Comparison of ENCODE assay signal across 10 cellular contexts in the genomic region with DNA sequence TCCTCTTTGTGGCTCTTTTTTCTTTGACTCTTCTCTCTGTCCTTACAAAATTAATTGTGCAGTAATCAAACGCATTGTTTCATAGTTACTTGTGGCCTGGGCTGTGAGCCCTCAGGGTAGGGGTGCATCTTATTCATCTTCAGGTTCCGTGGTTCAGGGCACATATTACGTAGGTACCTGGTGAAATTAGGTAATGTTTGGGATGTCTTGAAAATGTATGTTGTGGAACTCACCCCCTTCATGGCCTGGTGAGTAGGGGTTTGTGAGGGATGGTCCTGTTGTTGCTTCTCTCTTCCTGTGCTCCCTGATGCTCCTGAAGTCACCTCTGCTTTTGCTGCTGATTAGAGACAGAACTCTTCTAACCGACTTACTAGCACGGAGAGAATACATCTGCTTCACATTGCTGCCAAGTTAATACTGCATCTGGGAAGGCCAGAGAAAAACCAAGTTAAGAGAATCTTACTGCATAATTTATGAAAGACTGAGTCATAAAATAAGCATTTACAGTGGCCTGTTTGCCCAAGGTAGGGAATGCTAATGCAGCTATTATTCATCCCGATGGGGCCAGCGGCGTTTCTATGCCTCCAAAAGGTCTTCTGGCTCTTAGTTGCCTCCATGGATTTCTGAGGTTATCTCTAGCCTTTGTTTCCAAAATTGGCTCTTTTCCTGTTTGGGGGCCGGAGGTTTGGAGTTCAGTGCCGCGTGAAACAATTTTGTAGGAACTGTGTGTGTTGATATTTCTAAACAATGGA.
A peak's percentile ranks its signal among the peaks of the same experiment; 100 is the strongest.
DNase-seq lines count a peak whose midpoint lies in the region; ATAC-seq and TF ChIP-seq lines count a peak whose summit lies in the region.
"Had no signal": no experiment of that assay in that cellular context is flagged by ENCODE, and none has a peak within 500 bp of the region (broad histone marks: within the 10 kb centered on the region; RNA-seq: fewer than 3 reads in every experiment).

No MANE protein-coding gene starts in this region.

- H3K36me3 ChIP-seq in MM.1S (replicated peaks; ENCODE audit: insufficient read depth, low read length) = no peaks in the 10 kb centered on the region

- no peaks in the 10 kb centered on the region for H4K20me1 ChIP-seq in MM.1S (ENCODE audit: insufficient read depth, low read length)

- H3K27me3 ChIP-seq in MM.1S (replicated peaks; ENCODE audit: insufficient read depth, low read length) = no peaks in the 10 kb centered on the region

- H2AFZ ChIP-seq in MM.1S (ENCODE audit: low read length) = no peak overlapping the region

- no peaks in the 10 kb centered on the region for H3K4me1 ChIP-seq in MM.1S (ENCODE audit: low read length)

- H3K9me2 ChIP-seq in MM.1S (replicated peaks; ENCODE audit: insufficient read depth, low read length) = no peaks in the 10 kb centered on the region

- no peaks in the 10 kb centered on the region for H3K9me3 ChIP-seq in MM.1S (replicated peaks; ENCODE audit: insufficient read depth, low read length)

- ATAC-seq in omental fat pad (ENCODE audit: low FRiP score) (peak; percentile 69), GM18867 (IDR thresholded peaks at IDR 0.05; ENCODE audit: unreplicated experiment) (no peak)
- ATAC-seq: activated T-helper 17 cell treated with anti-CD3 and anti-CD28 coated beads, Interleukin-2, amount 50 U/mL, for 72 hours had no signal

- H3K4me2 ChIP-seq in MM.1S (ENCODE audit: low read depth, low read length) = no peak overlapping the region

- H3K4me3 ChIP-seq in MM.1S (ENCODE audit: low read length) = no peak overlapping the region

- H3F3A ChIP-seq in MM.1S (ENCODE audit: insufficient read depth, low read length) = no peaks in the 10 kb centered on the region

- no peak overlapping the region for H3K9ac ChIP-seq in MM.1S (ENCODE audit: low read length)

- peaks cover 50% of the 10 kb centered on the region for H3K79me2 ChIP-seq in MM.1S (ENCODE audit: low read length)

- DNase-seq in COLO829 (ENCODE audit: low spot score) (peak; percentile 54), LoVo (ENCODE audit: low spot score) (peak; percentile 58), epidermal melanocyte (ENCODE audit: insufficient read length, low spot score) (peak; percentile 50), omental fat pad (ENCODE audit: low spot score) (no peak), Kasumi-1 (lab: John Stamatoyannopoulos, UW) (no peak), NCI-H510A (lab: John Stamatoyannopoulos, UW) (no peak), MM.1S (no peak)
- DNase-seq: NCI-H1105 had no signal

- H3K27ac ChIP-seq in MM.1S (ENCODE audit: low read length) = no peak overlapping the region

- no peak for TF ChIP-seq CTCF in omental fat pad (IDR thresholded peaks at IDR 0.05)
- TF ChIP-seq CTCF in MM.1S (IDR thresholded peaks at IDR 0.05; ENCODE audit: low read length) = no peak

Comparison
In these comparisons a context has a peak if more than half of its experiments do, and no peak if none do; other contexts are left out.
1. DNase-seq: peak in COLO829 (single experiment), LoVo (single experiment) and epidermal melanocyte (single experiment); none in omental fat pad (single experiment), Kasumi-1 (0 of 2), NCI-H510A (single experiment) and MM.1S (single experiment).